23 cellular contexts compared by ENCODE assay signal in the genomic region with DNA sequence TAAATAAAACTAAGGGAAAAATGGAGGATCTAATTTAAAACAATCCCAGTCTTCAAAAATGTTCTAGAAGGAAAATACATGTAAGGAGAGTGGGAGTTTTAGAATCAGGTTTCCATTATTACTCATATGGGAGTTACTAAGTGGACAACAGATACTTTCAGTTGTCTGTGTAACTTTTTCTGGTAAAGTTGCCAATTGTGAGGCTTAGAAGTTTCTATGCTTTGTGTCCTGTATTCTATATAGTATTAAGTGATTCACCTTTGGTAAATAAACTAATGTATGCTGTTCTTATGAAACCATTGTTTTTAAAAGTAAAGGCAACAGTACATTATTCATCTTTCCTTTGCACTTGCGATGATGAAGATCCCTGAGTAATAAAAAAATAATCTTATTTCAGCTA.
DNase-seq lines count a peak whose midpoint lies in the region; ATAC-seq and TF ChIP-seq lines count a peak whose summit lies in the region.
"Had no signal": no experiment of that assay in that cellular context is flagged by ENCODE, and none has a peak within 500 bp of the region (broad histone marks: within the 10 kb centered on the region; RNA-seq: fewer than 3 reads in every experiment).

No MANE protein-coding gene starts in this region.

- ATAC-seq in PC-3 (peak; percentile 93), HG03196 (IDR thresholded peaks at IDR 0.05; ENCODE audit: unreplicated experiment) (no peak), GM21381 (IDR thresholded peaks at IDR 0.05; ENCODE audit: unreplicated experiment) (no peak)
- ATAC-seq: GM12878, GM23338, HCT116, HepG2 had no signal

- H3K4me3 ChIP-seq in PC-3 (ENCODE audit: low read length) (peak overlapping the region; percentile 33; the same call in 1 of the 2 replicates), mammary epithelial cell (replicated peaks in 1 of 3; ENCODE audit: insufficient read depth in 1 of 3, low read depth in 2 of 3, low read length in 3 of 3) (no peak overlapping the region), fibroblast of the aortic adventitia (ENCODE audit: low read depth, low read length) (no peak overlapping the region), smooth muscle cell (no peak overlapping the region), hepatocyte (no peak overlapping the region)
- H3K4me3 ChIP-seq: GM12878, GM23338 had no signal

- POLR2A ChIA-PET in PC-3 (lab: Charles Lee; ENCODE audit: unreplicated experiment) = no interaction called here

- intact Hi-C loops in PC-3 (cut with micrococcal nuclease) = loop anchor here (5.0 to 10.0 kb wide), 2 partner anchors 275 to 343 kb away; partner anchors contain the start of gene NR4A2
- intact Hi-C loops in mammary epithelial cell (cut with micrococcal nuclease) = no loop called here

- no peaks in the 10 kb centered on the region for H3F3A ChIP-seq in PC-3 (ENCODE audit: low read length, unreplicated experiment)
- no peaks in the 10 kb centered on the region for H3F3A ChIP-seq in smooth muscle cell (ENCODE audit: low read depth)

- CTCF ChIA-PET in PC-3 (lab: Charles Lee) (no interaction called here), mammary epithelial cell (lab: Charles Lee; ENCODE audit: low non-redundant PET) (no interaction called here)

- H3K79me2 ChIP-seq in PC-3 (ENCODE audit: low read length) (no peaks in the 10 kb centered on the region), mammary epithelial cell (ENCODE audit: insufficient read depth, low read length) (no peaks in the 10 kb centered on the region), smooth muscle cell (ENCODE audit: low read depth) (no peaks in the 10 kb centered on the region), hepatocyte (no peaks in the 10 kb centered on the region)

- H3K9ac ChIP-seq in PC-3 (ENCODE audit: low read length) (peak overlapping the region; percentile 71), mammary epithelial cell (ENCODE audit: insufficient read depth, low read length) (no peak overlapping the region), smooth muscle cell (ENCODE audit: low read depth) (no peak overlapping the region)

- in situ Hi-C loops in mammary epithelial cell (cut with MboI; ENCODE audit: low sequenced_read_pairs in 2 of 2) = loop anchor here in 1 of 2 donors (25.0 kb wide), 1 partner anchor 530 kb away; no protein-coding TSS in a partner anchor

- no TSS peak for BruUV-seq in PC-3 (replicated peaks; lab: Mats Ljungman, UMichigan)
- BruUV-seq in mammary epithelial cell (replicated peaks; lab: Mats Ljungman, UMichigan) = no TSS peak

- WGBS in mammary epithelial cell (ENCODE audit: low coverage, missing lambda C conversion rate) = 95% methylated on average over 1 of the region's 1 CpG
- 92% methylated on average over 1 of the region's 1 CpG for WGBS in smooth muscle cell (ENCODE audit: low lambda C conversion rate)
- WGBS in hepatocyte (ENCODE audit: low lambda C conversion rate, missing lambda C conversion rate) = 97% methylated on average over 1 of the region's 1 CpG

- no peaks in the 10 kb centered on the region for H3K36me3 ChIP-seq in PC-3 (ENCODE audit: low read depth, low read length)
- no peaks in the 10 kb centered on the region for H3K36me3 ChIP-seq in mammary epithelial cell (ENCODE audit: insufficient read depth, low read length)
- H3K36me3 ChIP-seq in smooth muscle cell (ENCODE audit: low read depth) = no peaks in the 10 kb centered on the region
- H3K36me3 ChIP-seq in hepatocyte (replicated peaks; ENCODE audit: insufficient read depth, low read depth) = no peaks in the 10 kb centered on the region
- H3K36me3 ChIP-seq: BE2C had no signal

- no peaks in the 10 kb centered on the region for H4K20me1 ChIP-seq in PC-3 (ENCODE audit: low read length)
- H4K20me1 ChIP-seq in mammary epithelial cell (ENCODE audit: insufficient read depth, low read length) = no peaks in the 10 kb centered on the region
- no peaks in the 10 kb centered on the region for H4K20me1 ChIP-seq in smooth muscle cell (ENCODE audit: low read depth)
- H4K20me1 ChIP-seq in hepatocyte (ENCODE audit: insufficient read depth, poor library complexity, severe bottlenecking) = no peaks in the 10 kb centered on the region

- dilution Hi-C loops in mammary epithelial cell (cut with HindIII; ENCODE audit: low sequenced_read_pairs) = no loop called here

- TF ChIP-seq CTCF in PC-3 (conservative IDR thresholded peaks at IDR 0.05; ENCODE audit: low read depth, low read length) (no peak), mammary epithelial cell (conservative IDR thresholded peaks at IDR 0.05 in 1 of 2, IDR thresholded peaks at IDR 0.05 in 1 of 2; ENCODE audit: extremely low read depth in 1 of 2, insufficient read depth in 1 of 2, low read depth in 1 of 2, low read length in 2 of 2) (no peak), fibroblast of the aortic adventitia (IDR thresholded peaks at IDR 0.05; ENCODE audit: insufficient read depth, low read length) (no peak), smooth muscle cell (IDR thresholded peaks at IDR 0.05; ENCODE audit: borderline replicate concordance, insufficient read depth, poor library complexity, severe bottlenecking) (no peak), hepatocyte (IDR thresholded peaks at IDR 0.05; ENCODE audit: poor library complexity) (no peak)

- H3K4me2 ChIP-seq in PC-3 (ENCODE audit: low read length) = peak overlapping the region; percentile 75
- no peak overlapping the region for H3K4me2 ChIP-seq in mammary epithelial cell (ENCODE audit: insufficient read depth, low read depth, low read length)
- H3K4me2 ChIP-seq in smooth muscle cell = no peak overlapping the region
- H3K4me2 ChIP-seq in hepatocyte = no peak overlapping the region
- H3K4me2 ChIP-seq: GM23338 had no signal

- H3K4me1 ChIP-seq in PC-3 (ENCODE audit: insufficient read depth, low read length) (peaks cover 25% of the 10 kb centered on the region), mammary epithelial cell (ENCODE audit: insufficient read depth, low read length) (no peaks in the 10 kb centered on the region), smooth muscle cell (ENCODE audit: low read depth) (no peaks in the 10 kb centered on the region), hepatocyte (ENCODE audit: insufficient read depth) (no peaks in the 10 kb centered on the region)
- H3K4me1 ChIP-seq: BE2C had no signal

- H3K27ac ChIP-seq in PC-3 (ENCODE audit: low read length) (peak overlapping the region; percentile 98), mammary epithelial cell (ENCODE audit: insufficient read depth, low read depth, low read length) (no peak overlapping the region), epithelial cell of prostate (peak overlapping the region; percentile 57), smooth muscle cell (ENCODE audit: low read depth) (no peak overlapping the region), hepatocyte (no peak overlapping the region)

- peak; percentile 93 for DNase-seq in PC-3
- peak; percentile 71 for DNase-seq in mammary epithelial cell
- DNase-seq in epithelial cell of prostate (ENCODE audit: low read depth, low spot score) = peak; percentile 64
- peak; percentile 37 for DNase-seq in fibroblast of the aortic adventitia (ENCODE audit: low read depth)
- no peak for DNase-seq in smooth muscle cell (lab: John Stamatoyannopoulos, UW; ENCODE audit: unreplicated experiment)
- DNase-seq in hepatocyte (ENCODE audit: low spot score) = no peak
- DNase-seq: ACHN; BE2C; C1 segment of cervical spinal cord; CD4-positive, CD25-positive, alpha-beta regulatory T cell; CD8-positive, alpha-beta memory T cell; COR-L47; DMS 273 treated with DMSO at 0.1 percent for 48 hours; DMS53; DND-41; EL; HFFc6 had no signal

- H3K9me2 ChIP-seq in PC-3 (replicated peaks; ENCODE audit: low read length) = no peaks in the 10 kb centered on the region
- H3K9me2 ChIP-seq in hepatocyte (replicated peaks; ENCODE audit: insufficient read depth) = no peaks in the 10 kb centered on the region

- H3K9me3 ChIP-seq in PC-3 (ENCODE audit: low read length) (no peaks in the 10 kb centered on the region), mammary epithelial cell (replicated peaks; ENCODE audit: insufficient read depth, low read length) (no peaks in the 10 kb centered on the region), smooth muscle cell (replicated peaks; ENCODE audit: low read depth) (no peaks in the 10 kb centered on the region), hepatocyte (ENCODE audit: low read depth) (no peaks in the 10 kb centered on the region)
- H3K9me3 ChIP-seq: BE2C had no signal

- peak overlapping the region; percentile 49; the same call in 1 of the 2 replicates for H2AFZ ChIP-seq in PC-3 (ENCODE audit: low read length)
- no peak overlapping the region for H2AFZ ChIP-seq in mammary epithelial cell (ENCODE audit: low read depth, low read length)
- H2AFZ ChIP-seq in smooth muscle cell (ENCODE audit: low read depth) = no peak overlapping the region
- no peak overlapping the region for H2AFZ ChIP-seq in hepatocyte
- H2AFZ ChIP-seq: GM23338 had no signal

- H3K27me3 ChIP-seq in PC-3 (ENCODE audit: low read length) (no peaks in the 10 kb centered on the region), mammary epithelial cell (ENCODE audit: insufficient read depth, low read length) (no peaks in the 10 kb centered on the region), smooth muscle cell (ENCODE audit: low read depth) (no peaks in the 10 kb centered on the region), hepatocyte (no peaks in the 10 kb centered on the region)
- H3K27me3 ChIP-seq: BE2C had no signal

Comparison
In these comparisons a context has a peak if more than half of its experiments do, and no peak if none do; other contexts are left out.
1. DNase-seq: peak in PC-3 (single experiment), mammary epithelial cell (single experiment), epithelial cell of prostate (single experiment) and fibroblast of the aortic adventitia (single experiment); none in smooth muscle cell (single experiment) and hepatocyte (single experiment).
2. H3K27ac ChIP-seq: peak in PC-3 (single experiment) and epithelial cell of prostate (single experiment); none in mammary epithelial cell (single experiment), smooth muscle cell (single experiment) and hepatocyte (single experiment).